ENCODE assay signal across 1 cellular context in the genomic region with DNA sequence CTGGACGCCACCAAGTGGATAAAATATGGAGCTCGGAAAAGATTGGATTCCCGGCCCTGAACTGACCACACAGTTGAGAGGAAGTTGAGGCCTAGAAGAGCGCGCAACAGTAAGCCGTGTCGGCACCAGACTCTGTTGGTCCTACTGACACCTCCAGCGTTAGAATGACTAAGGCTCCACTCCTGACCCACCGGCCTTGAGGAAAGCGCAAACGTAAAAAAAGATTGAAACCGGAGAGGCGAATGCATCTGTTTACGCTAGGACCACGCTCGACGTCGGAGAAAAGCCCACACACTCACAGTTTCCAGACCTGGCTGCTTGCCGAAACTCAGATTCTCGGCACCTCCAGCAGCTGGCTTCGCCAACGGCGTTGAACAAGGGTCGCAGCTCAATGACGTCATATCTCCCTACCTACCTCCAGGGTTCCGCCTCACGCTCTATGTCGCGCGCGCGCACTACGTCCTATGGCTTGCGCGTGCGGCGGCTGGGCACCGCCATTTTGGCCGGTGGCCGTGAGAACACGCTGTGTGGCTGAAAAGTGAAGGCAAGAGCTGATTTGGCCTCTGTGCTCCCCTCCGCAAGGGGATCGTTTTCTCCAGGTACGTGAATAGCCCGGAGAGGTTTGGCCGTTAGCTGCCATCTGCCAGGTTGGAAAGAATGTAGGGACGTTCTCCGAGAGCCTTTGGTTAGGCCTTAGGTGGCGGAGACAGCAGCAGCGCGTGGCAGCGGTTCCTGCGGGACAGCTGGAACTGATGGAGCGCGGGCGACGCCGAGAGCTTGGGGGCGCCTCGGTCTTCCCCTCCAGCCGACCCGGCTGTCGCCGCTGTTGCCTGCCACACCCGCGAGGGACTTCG.
TF ChIP-seq lines count a peak whose summit lies in the region.

Gene ABCE1, plus strand, starts transcription at position 491 of the 854 bp plus-strand sequence. CDS start 6,102 bp downstream, outside the sequence.
A gene with protein sequence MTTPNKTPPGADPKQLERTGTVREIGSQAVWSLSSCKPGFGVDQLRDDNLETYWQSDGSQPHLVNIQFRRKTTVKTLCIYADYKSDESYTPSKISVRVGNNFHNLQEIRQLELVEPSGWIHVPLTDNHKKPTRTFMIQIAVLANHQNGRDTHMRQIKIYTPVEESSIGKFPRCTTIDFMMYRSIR (minus strand): TSS at position 376 of the 854 bp plus-strand sequence. CDS start 2,097 bp downstream, outside the sequence.

TF ChIP-seq in K562, 482 proteins besides CTCF, POLR2A, EP300 and RAD21 (continued from another document and continues in another):
- TF ChIP-seq, protein P1, sequence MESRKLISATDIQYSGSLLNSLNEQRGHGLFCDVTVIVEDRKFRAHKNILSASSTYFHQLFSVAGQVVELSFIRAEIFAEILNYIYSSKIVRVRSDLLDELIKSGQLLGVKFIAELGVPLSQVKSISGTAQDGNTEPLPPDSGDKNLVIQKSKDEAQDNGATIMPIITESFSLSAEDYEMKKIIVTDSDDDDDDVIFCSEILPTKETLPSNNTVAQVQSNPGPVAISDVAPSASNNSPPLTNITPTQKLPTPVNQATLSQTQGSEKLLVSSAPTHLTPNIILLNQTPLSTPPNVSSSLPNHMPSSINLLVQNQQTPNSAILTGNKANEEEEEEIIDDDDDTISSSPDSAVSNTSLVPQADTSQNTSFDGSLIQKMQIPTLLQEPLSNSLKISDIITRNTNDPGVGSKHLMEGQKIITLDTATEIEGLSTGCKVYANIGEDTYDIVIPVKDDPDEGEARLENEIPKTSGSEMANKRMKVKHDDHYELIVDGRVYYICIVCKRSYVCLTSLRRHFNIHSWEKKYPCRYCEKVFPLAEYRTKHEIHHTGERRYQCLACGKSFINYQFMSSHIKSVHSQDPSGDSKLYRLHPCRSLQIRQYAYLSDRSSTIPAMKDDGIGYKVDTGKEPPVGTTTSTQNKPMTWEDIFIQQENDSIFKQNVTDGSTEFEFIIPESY (CRISPR knock-in tag; IDR thresholded peaks at IDR 0.05), result peak; percentile 24; the same call in 1 of the 2 replicates
- TF ChIP-seq TFAM (CRISPR knock-in tag; conservative IDR thresholded peaks at IDR 0.05) (no peak), TBP (optimal IDR thresholded peaks at IDR 0.05; ENCODE audit: low read depth, low read length) (peak; percentile 90), HDAC1 (IDR thresholded peaks at IDR 0.05) (peak; percentile 74 to 99; a peak in 3 of 4 replicates), PPARD (CRISPR knock-in tag; IDR thresholded peaks at IDR 0.05) (no peak), LCOR (CRISPR knock-in tag; IDR thresholded peaks at IDR 0.05) (peak; percentile 50; the same call in 1 of the 2 replicates), DLX4 (CRISPR knock-in tag; IDR thresholded peaks at IDR 0.05) (no peak), ELF2 (CRISPR knock-in tag; IDR thresholded peaks at IDR 0.05) (no peak), MCM7 (IDR thresholded peaks at IDR 0.05) (no peak), ZEB2 (IDR thresholded peaks at IDR 0.05) (no peak), ZBTB40 (IDR thresholded peaks at IDR 0.05) (peak; percentile 39; the same call in 1 of the 2 replicates), ZBTB40 (CRISPR knock-in tag; IDR thresholded peaks at IDR 0.05) (no peak), KLF1 (tag; IDR thresholded peaks at IDR 0.05) (no peak; the same call in 1 of the 2 replicates), MED1 (CRISPR knock-in tag; IDR thresholded peaks at IDR 0.05; ENCODE audit: borderline replicate concordance) (no peak), ARNT (IDR thresholded peaks at IDR 0.05) (peak; percentile 13 to 60; a peak in 2 of 4 replicates), ZBTB7A (IDR thresholded peaks at IDR 0.05; ENCODE audit: borderline replicate concordance, control insufficient read depth, low read depth, low read length) (no peak), CCNT2 (IDR thresholded peaks at IDR 0.05; ENCODE audit: borderline replicate concordance, extremely low read depth, insufficient read length, low read depth, low read length) (peak; percentile 25), OTX1 (CRISPR knock-in tag; IDR thresholded peaks at IDR 0.05) (0 out of 2 replicates have a peak, but pooled peaks have one; percentile 22), NFXL1 (CRISPR knock-in tag; IDR thresholded peaks at IDR 0.05) (no peak), SRSF7 (optimal IDR thresholded peaks at IDR 0.05; ENCODE audit: low read depth, low read length) (no peak), BDP1 (IDR thresholded peaks at IDR 0.05; ENCODE audit: insufficient read depth, insufficient read length) (no peak), ZNF3 (CRISPR knock-in tag; IDR thresholded peaks at IDR 0.05) (no peak), SREBF2 (CRISPR knock-in tag; IDR thresholded peaks at IDR 0.05) (no peak)
- TF ChIP-seq, protein P2, sequence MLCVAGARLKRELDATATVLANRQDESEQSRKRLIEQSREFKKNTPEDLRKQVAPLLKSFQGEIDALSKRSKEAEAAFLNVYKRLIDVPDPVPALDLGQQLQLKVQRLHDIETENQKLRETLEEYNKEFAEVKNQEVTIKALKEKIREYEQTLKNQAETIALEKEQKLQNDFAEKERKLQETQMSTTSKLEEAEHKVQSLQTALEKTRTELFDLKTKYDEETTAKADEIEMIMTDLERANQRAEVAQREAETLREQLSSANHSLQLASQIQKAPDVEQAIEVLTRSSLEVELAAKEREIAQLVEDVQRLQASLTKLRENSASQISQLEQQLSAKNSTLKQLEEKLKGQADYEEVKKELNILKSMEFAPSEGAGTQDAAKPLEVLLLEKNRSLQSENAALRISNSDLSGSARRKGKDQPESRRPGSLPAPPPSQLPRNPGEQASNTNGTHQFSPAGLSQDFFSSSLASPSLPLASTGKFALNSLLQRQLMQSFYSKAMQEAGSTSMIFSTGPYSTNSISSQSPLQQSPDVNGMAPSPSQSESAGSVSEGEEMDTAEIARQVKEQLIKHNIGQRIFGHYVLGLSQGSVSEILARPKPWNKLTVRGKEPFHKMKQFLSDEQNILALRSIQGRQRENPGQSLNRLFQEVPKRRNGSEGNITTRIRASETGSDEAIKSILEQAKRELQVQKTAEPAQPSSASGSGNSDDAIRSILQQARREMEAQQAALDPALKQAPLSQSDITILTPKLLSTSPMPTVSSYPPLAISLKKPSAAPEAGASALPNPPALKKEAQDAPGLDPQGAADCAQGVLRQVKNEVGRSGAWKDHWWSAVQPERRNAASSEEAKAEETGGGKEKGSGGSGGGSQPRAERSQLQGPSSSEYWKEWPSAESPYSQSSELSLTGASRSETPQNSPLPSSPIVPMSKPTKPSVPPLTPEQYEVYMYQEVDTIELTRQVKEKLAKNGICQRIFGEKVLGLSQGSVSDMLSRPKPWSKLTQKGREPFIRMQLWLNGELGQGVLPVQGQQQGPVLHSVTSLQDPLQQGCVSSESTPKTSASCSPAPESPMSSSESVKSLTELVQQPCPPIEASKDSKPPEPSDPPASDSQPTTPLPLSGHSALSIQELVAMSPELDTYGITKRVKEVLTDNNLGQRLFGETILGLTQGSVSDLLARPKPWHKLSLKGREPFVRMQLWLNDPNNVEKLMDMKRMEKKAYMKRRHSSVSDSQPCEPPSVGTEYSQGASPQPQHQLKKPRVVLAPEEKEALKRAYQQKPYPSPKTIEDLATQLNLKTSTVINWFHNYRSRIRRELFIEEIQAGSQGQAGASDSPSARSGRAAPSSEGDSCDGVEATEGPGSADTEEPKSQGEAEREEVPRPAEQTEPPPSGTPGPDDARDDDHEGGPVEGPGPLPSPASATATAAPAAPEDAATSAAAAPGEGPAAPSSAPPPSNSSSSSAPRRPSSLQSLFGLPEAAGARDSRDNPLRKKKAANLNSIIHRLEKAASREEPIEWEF (CRISPR knock-in tag; IDR thresholded peaks at IDR 0.05), result no peak
- TF ChIP-seq, protein P3, sequence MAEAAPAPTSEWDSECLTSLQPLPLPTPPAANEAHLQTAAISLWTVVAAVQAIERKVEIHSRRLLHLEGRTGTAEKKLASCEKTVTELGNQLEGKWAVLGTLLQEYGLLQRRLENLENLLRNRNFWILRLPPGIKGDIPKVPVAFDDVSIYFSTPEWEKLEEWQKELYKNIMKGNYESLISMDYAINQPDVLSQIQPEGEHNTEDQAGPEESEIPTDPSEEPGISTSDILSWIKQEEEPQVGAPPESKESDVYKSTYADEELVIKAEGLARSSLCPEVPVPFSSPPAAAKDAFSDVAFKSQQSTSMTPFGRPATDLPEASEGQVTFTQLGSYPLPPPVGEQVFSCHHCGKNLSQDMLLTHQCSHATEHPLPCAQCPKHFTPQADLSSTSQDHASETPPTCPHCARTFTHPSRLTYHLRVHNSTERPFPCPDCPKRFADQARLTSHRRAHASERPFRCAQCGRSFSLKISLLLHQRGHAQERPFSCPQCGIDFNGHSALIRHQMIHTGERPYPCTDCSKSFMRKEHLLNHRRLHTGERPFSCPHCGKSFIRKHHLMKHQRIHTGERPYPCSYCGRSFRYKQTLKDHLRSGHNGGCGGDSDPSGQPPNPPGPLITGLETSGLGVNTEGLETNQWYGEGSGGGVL (CRISPR knock-in tag; IDR thresholded peaks at IDR 0.05), result no peak
- TF ChIP-seq, protein P4, sequence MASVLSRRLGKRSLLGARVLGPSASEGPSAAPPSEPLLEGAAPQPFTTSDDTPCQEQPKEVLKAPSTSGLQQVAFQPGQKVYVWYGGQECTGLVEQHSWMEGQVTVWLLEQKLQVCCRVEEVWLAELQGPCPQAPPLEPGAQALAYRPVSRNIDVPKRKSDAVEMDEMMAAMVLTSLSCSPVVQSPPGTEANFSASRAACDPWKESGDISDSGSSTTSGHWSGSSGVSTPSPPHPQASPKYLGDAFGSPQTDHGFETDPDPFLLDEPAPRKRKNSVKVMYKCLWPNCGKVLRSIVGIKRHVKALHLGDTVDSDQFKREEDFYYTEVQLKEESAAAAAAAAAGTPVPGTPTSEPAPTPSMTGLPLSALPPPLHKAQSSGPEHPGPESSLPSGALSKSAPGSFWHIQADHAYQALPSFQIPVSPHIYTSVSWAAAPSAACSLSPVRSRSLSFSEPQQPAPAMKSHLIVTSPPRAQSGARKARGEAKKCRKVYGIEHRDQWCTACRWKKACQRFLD (CRISPR knock-in tag; IDR thresholded peaks at IDR 0.05), result peak; percentile 86
